Comparison of ENCODE assay signal across 19 cellular contexts in the genomic region with DNA sequence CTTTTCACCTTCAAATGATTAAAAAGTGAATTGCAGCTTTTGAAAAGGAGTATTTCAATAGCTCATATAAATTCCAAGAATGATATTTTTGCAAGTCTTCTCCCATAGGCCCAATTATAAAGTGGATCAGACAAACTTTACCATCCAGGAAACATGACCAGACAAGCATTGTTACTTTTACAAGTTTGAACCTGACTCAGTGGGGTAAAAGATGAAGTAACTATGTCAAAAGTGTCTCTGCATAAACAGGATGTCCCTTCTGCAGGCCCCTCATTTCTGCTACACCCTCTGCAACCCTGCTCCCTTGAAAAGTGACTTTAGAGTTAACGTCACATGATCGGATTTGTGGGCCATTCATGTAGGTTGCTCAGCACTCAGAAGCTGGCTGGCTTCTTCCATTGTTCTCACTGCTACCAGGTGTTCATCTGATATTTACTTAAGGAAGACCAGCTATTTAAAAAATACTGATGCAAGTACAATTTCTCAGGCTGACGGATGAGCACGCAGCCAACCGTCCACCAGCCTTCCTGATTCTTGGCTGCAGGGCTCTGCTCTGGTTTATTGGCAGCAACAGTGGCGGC. TPM values are rescaled to one million over a fixed set of nuclear protein-coding genes. Genes with fewer than 3 reads are reported as not detected.
DNase-seq lines count a peak whose midpoint lies in the region; ATAC-seq, FAIRE-seq and TF ChIP-seq lines count a peak whose summit lies in the region.
"Had no signal": no experiment of that assay in that cellular context is flagged by ENCODE, and none has a peak within 500 bp of the region (broad histone marks: within the 10 kb centered on the region; RNA-seq: fewer than 3 reads in every experiment).

No MANE protein-coding gene starts in this region.

- no peak overlapping the region for H3K4me3 Mint-ChIP-seq in activated T-cell treated with anti-CD3 and anti-CD28 coated beads, Interleukin-2, amount 50 U/mL, for 72 hours
- H3K4me3 Mint-ChIP-seq: CD8-positive, alpha-beta T cell; neural progenitor cell had no signal

- H3K27ac ChIP-seq in mammary epithelial cell (ENCODE audit: insufficient read depth, low read depth, low read length) (no peak overlapping the region), prostate gland (peak overlapping the region; percentile 85 to 91), kidney (ENCODE audit: low read depth in 2 of 2, low read length in 2 of 2) (no peak overlapping the region)
- H3K27ac ChIP-seq: neural progenitor cell, psoas muscle had no signal

- TF ChIP-seq CTCF in mammary epithelial cell (conservative IDR thresholded peaks at IDR 0.05 in 1 of 2, IDR thresholded peaks at IDR 0.05 in 1 of 2; ENCODE audit: extremely low read depth in 1 of 2, insufficient read depth in 1 of 2, low read depth in 1 of 2, low read length in 2 of 2) (no peak), prostate gland (IDR thresholded peaks at IDR 0.05) (no peak), kidney (IDR thresholded peaks at IDR 0.05; ENCODE audit: borderline replicate concordance, extremely low read depth, insufficient read depth) (no peak)

- no peak overlapping the region for H3K4me2 ChIP-seq in mammary epithelial cell (ENCODE audit: insufficient read depth, low read depth, low read length)
- H3K4me2 ChIP-seq: neural progenitor cell, smooth muscle cell had no signal

- no peak overlapping the region for H2AFZ ChIP-seq in mammary epithelial cell (ENCODE audit: low read depth, low read length)
- H2AFZ ChIP-seq: neural progenitor cell had no signal

- no peaks in the 10 kb centered on the region for H3K9me3 ChIP-seq in mammary epithelial cell (replicated peaks; ENCODE audit: insufficient read depth, low read length)
- no peaks in the 10 kb centered on the region for H3K9me3 ChIP-seq in prostate gland
- H3K9me3 ChIP-seq in kidney (ENCODE audit: control insufficient read depth in 1 of 2, low read length in 2 of 2) = no peaks in the 10 kb centered on the region
- H3K9me3 ChIP-seq: psoas muscle had no signal

- CTCF ChIA-PET in mammary epithelial cell (lab: Charles Lee; ENCODE audit: low non-redundant PET) = interaction anchor here (0.6 to 1.2 kb wide), 2 partner anchors 240 to 580 kb away, joined by 4 to 8 read pairs; no protein-coding TSS in a partner anchor

- in situ Hi-C loops in mammary epithelial cell (cut with MboI; ENCODE audit: low sequenced_read_pairs in 2 of 2) = no loop called here

- FAIRE-seq in GM19239 (lab: Jason Lieb, UNC) = no peak
- FAIRE-seq in kidney (lab: Jason Lieb, UNC) = no peak
- FAIRE-seq: endometrium had no signal

- no peaks in the 10 kb centered on the region for H4K20me1 ChIP-seq in mammary epithelial cell (ENCODE audit: insufficient read depth, low read length)

- dilution Hi-C loops in mammary epithelial cell (cut with HindIII; ENCODE audit: low sequenced_read_pairs) = no loop called here

- intact Hi-C loops in mammary epithelial cell (cut with micrococcal nuclease) = no loop called here
- intact Hi-C loops in prostate gland (cut with DNase I) = no loop called here
- intact Hi-C loops in kidney (cut with DNase I) = no loop called here

- H3K36me3 Mint-ChIP-seq in activated T-cell treated with anti-CD3 and anti-CD28 coated beads, Interleukin-2, amount 50 U/mL, for 72 hours (ENCODE audit: insufficient read depth in 2 of 2) = peaks cover 11 to 34% of the 10 kb centered on the region in 2 donors

- no TSS peak for BruUV-seq in mammary epithelial cell (replicated peaks; lab: Mats Ljungman, UMichigan)

- DNase-seq in activated T-cell treated with anti-CD3 and anti-CD28 coated beads, Interleukin-2, amount 50 U/mL, for 72 hours = no peak
- DNase-seq in activated T-cell treated with anti-CD3 and anti-CD28 coated beads for 4 hours = no peak
- peak; percentile 36 for DNase-seq in NCI-H2196 (lab: John Stamatoyannopoulos, UW; ENCODE audit: unreplicated experiment)
- DNase-seq in mammary epithelial cell = peak; percentile 53
- peak; percentile 62 for DNase-seq in prostate gland (ENCODE audit: low spot score)
- DNase-seq in GM19239 (ENCODE audit: insufficient read length, low spot score) = no peak
- DNase-seq in kidney = no peak
- DNase-seq: CD8-positive, alpha-beta T cell; foreskin melanocyte; H7; IMR-90; midbrain; NCI-H2081 treated with DMSO at 0.1 percent for 48 hours; psoas muscle; stimulated activated CD4-positive, alpha-beta T cell treated with anti-CD3 and anti-CD28 coated beads, Interleukin-4, amount 100 ng/mL, for 4 hours had no signal

- no peak for ATAC-seq in activated T-cell treated with anti-CD3 and anti-CD28 coated beads, Interleukin-2, amount 50 U/mL, for 72 hours (replicated peaks in 1 of 2)
- no peak for ATAC-seq in GM18870 (IDR thresholded peaks at IDR 0.05; ENCODE audit: unreplicated experiment)
- ATAC-seq: CD8-positive, alpha-beta T cell; psoas muscle had no signal

- 59% methylated on average over 6 of the region's 6 CpGs for WGBS in mammary epithelial cell (ENCODE audit: low coverage, missing lambda C conversion rate)
- 52% methylated on average over 6 of the region's 6 CpGs for WGBS in prostate gland

- no peaks in the 10 kb centered on the region for H3K4me1 Mint-ChIP-seq in activated T-cell treated with anti-CD3 and anti-CD28 coated beads, Interleukin-2, amount 50 U/mL, for 72 hours (ENCODE audit: low read depth)

- H3K9ac ChIP-seq in mammary epithelial cell (ENCODE audit: insufficient read depth, low read length) (no peak overlapping the region), kidney (ENCODE audit: low read length in 2 of 2) (no peak overlapping the region)
- H3K9ac ChIP-seq: neural progenitor cell had no signal

- no peaks in the 10 kb centered on the region for H3K27me3 Mint-ChIP-seq in activated T-cell treated with anti-CD3 and anti-CD28 coated beads, Interleukin-2, amount 50 U/mL, for 72 hours (ENCODE audit: low read depth)

- peaks cover 52% of the 10 kb centered on the region for H3K36me3 ChIP-seq in mammary epithelial cell (ENCODE audit: insufficient read depth, low read length)
- peaks cover 9% of the 10 kb centered on the region in 2 donors for H3K36me3 ChIP-seq in prostate gland
- peaks cover 40 to 60% of the 10 kb centered on the region in 2 donors for H3K36me3 ChIP-seq in kidney (ENCODE audit: control insufficient read depth in 1 of 2, insufficient read depth in 2 of 2, low read length in 2 of 2)
- H3K36me3 ChIP-seq: neural progenitor cell had no signal

- TF ChIP-seq POLR2A in prostate gland (IDR thresholded peaks at IDR 0.05) = no peak

- peaks cover 11% of the 10 kb centered on the region for H3K4me1 ChIP-seq in mammary epithelial cell (ENCODE audit: insufficient read depth, low read length)
- peaks cover 22% of the 10 kb centered on the region for H3K4me1 ChIP-seq in prostate gland (replicated peaks)
- H3K4me1 ChIP-seq in kidney (ENCODE audit: control insufficient read depth in 1 of 2, insufficient read depth in 1 of 2, low read depth in 1 of 2, low read length in 2 of 2) = no peaks in the 10 kb centered on the region
- H3K4me1 ChIP-seq: neural progenitor cell, psoas muscle had no signal

- H3K9me3 Mint-ChIP-seq in activated T-cell treated with anti-CD3 and anti-CD28 coated beads, Interleukin-2, amount 50 U/mL, for 72 hours = no peaks in the 10 kb centered on the region
- H3K9me3 Mint-ChIP-seq: CD8-positive, alpha-beta T cell; neural progenitor cell had no signal

- H3K4me3 ChIP-seq in mammary epithelial cell (replicated peaks in 1 of 3; ENCODE audit: insufficient read depth in 1 of 3, low read depth in 2 of 3, low read length in 3 of 3) (no peak overlapping the region), prostate gland (no peak overlapping the region), kidney (ENCODE audit: low read length in 2 of 2) (no peak overlapping the region)
- H3K4me3 ChIP-seq: neural progenitor cell, psoas muscle, smooth muscle cell had no signal

- peaks cover 11% of the 10 kb centered on the region for H3K79me2 ChIP-seq in mammary epithelial cell (ENCODE audit: insufficient read depth, low read length)

- H3K27me3 ChIP-seq in mammary epithelial cell (ENCODE audit: insufficient read depth, low read length) = no peaks in the 10 kb centered on the region
- no peaks in the 10 kb centered on the region for H3K27me3 ChIP-seq in prostate gland (replicated peaks; ENCODE audit: insufficient read depth)
- H3K27me3 ChIP-seq: neural progenitor cell had no signal

- H3K27ac Mint-ChIP-seq in activated T-cell treated with anti-CD3 and anti-CD28 coated beads, Interleukin-2, amount 50 U/mL, for 72 hours = peak overlapping the region; percentile 92
- H3K27ac Mint-ChIP-seq: CD8-positive, alpha-beta T cell; neural progenitor cell had no signal

RNA-seq across cellular contexts. Expression of gene URB1, which starts 32.3 kb away (rescaled TPM):
- 10 to 100 TPM; 15.4 to 16.7 TPM for total RNA-seq in activated T-cell treated with anti-CD3 and anti-CD28 coated beads, Interleukin-2, amount 50 U/mL, for 72 hours
- total RNA-seq in mammary epithelial cell (10 to 100 TPM; 32.2 to 36.4 TPM), prostate gland (10 to 100 TPM; 33.4 to 41.4 TPM), kidney (15.0 TPM)
- polyA plus RNA-seq in mammary epithelial cell (12.5 TPM), kidney (ENCODE audit: insufficient read depth, low read depth, low replicate concordance) (1.7 TPM)
- polyA minus RNA-seq in mammary epithelial cell = 44.7 TPM

RNA-seq across cellular contexts. Expression of gene EVA1C, which starts 52.0 kb away (rescaled TPM):
- 1 to 10 TPM; 8.5 to 8.9 TPM for total RNA-seq in activated T-cell treated with anti-CD3 and anti-CD28 coated beads, Interleukin-2, amount 50 U/mL, for 72 hours
- total RNA-seq in mammary epithelial cell = 10 to 100 TPM; 11.7 to 28.4 TPM
- polyA plus RNA-seq in mammary epithelial cell = 22.2 TPM
- 5.7 TPM for polyA minus RNA-seq in mammary epithelial cell
- 10 to 100 TPM; 45.7 to 48.6 TPM for total RNA-seq in prostate gland
- 63.4 TPM for total RNA-seq in kidney
- polyA plus RNA-seq in kidney (ENCODE audit: insufficient read depth, low read depth, low replicate concordance) = 13.8 TPM

Comparison
In these comparisons a context has a peak if more than half of its experiments do, and no peak if none do; other contexts are left out.
1. DNase-seq: peak in NCI-H2196 (single experiment), mammary epithelial cell (single experiment) and prostate gland (single experiment); none in activated T-cell treated with anti-CD3 and anti-CD28 coated beads, Interleukin-2, amount 50 U/mL, for 72 hours (0 of 2), activated T-cell treated with anti-CD3 and anti-CD28 coated beads for 4 hours (single experiment), GM19239 (single experiment) and kidney (single experiment).
2. H3K27ac ChIP-seq: peak in prostate gland (2 of 2); none in mammary epithelial cell (single experiment) and kidney (0 of 2).